9 cellular contexts compared by ENCODE assay signal in the genomic region with DNA sequence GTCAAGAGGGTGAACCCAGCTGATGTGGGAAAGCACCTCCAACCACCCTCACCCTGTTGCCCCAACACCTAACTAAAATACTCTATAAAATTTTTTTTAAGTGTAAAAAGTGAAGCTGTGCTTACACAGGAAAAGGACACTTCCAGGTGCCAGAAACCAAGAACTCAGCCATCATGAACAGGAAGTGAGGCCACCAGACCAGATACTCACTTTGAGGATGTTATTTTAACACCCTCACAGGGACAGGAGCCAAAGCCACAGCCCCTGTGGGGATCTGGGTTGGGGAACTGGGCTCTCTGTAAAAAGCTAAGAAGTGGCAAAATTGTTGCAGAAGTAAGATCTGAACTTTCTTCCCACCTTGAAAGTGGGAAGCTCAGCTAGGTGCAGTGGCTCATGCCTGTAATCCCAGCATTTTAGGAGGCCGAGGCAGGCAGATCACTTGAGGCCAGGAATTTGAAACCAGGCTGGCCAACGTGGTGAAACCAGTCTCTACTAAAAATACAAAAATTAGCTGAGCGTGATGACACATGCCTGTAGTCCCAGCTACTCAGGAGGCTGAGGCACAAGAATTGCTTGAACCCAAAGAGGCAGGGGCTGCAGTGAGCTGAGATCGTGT. TPM values are rescaled to one million over a fixed set of nuclear protein-coding genes. Genes with fewer than 3 reads are reported as not detected.
DNase-seq lines count a peak whose midpoint lies in the region; ATAC-seq and TF ChIP-seq lines count a peak whose summit lies in the region.
"Had no signal": no experiment of that assay in that cellular context is flagged by ENCODE, and none has a peak within 500 bp of the region (broad histone marks: within the 10 kb centered on the region; RNA-seq: fewer than 3 reads in every experiment).

No MANE protein-coding gene starts in this region.

- H3K36me3 ChIP-seq in BLaER1 (no peaks in the 10 kb centered on the region), Caco-2 (ENCODE audit: control insufficient read depth, insufficient read depth, low read length) (no peaks in the 10 kb centered on the region; the same call in 1 of the 2 replicates)

- H3K9me3 ChIP-seq in BLaER1 (no peaks in the 10 kb centered on the region), Caco-2 (no peaks in the 10 kb centered on the region)

- POLR2A ChIA-PET in Caco-2 (lab: Charles Lee), result no interaction called here

- H3K9ac ChIP-seq in BLaER1, result peak overlapping the region; percentile 56; the same call in 1 of the 2 replicates

- peak overlapping the region; percentile 78 for H3K27ac Mint-ChIP-seq in dendritic cell treated with granulocyte-macrophage colony-stimulating factor and Interleukin-4, amounts not matched to agents 40 ng/mL and 50 ng/mL, for 4 days
- H3K27ac Mint-ChIP-seq in Caco-2 (ENCODE audit: unreplicated experiment), result no peak overlapping the region
- H3K27ac Mint-ChIP-seq: nephron had no signal

- peak overlapping the region; percentile 40 for H3K4me3 Mint-ChIP-seq in dendritic cell treated with granulocyte-macrophage colony-stimulating factor and Interleukin-4, amounts not matched to agents 40 ng/mL and 50 ng/mL, for 4 days
- no peak overlapping the region for H3K4me3 Mint-ChIP-seq in Caco-2 (ENCODE audit: unreplicated experiment)

- no peaks in the 10 kb centered on the region for H3K36me3 Mint-ChIP-seq in dendritic cell treated with granulocyte-macrophage colony-stimulating factor and Interleukin-4, amounts not matched to agents 40 ng/mL and 50 ng/mL, for 4 days (ENCODE audit: low read depth)
- no peaks in the 10 kb centered on the region for H3K36me3 Mint-ChIP-seq in Caco-2 (ENCODE audit: insufficient read depth, unreplicated experiment)

- DNase-seq in OCI-M1 (lab: John Stamatoyannopoulos, UW) (peak; percentile 22), superior temporal gyrus (ENCODE audit: extremely low spot score) (peak; percentile 17), Caco-2 (no peak), GOT3 (lab: John Stamatoyannopoulos, UW) (no peak)

- H3K4me1 ChIP-seq in BLaER1 (peaks cover 97% of the 10 kb centered on the region), Caco-2 (peaks cover 14% of the 10 kb centered on the region)

- peak overlapping the region; percentile 71 for H3K27ac ChIP-seq in BLaER1

- BruUV-seq in Caco-2 (replicated peaks; lab: Mats Ljungman, UMichigan), result no TSS peak

- peak overlapping the region; percentile 90 for H3K4me2 ChIP-seq in BLaER1

- no peaks in the 10 kb centered on the region for H3K9me3 Mint-ChIP-seq in dendritic cell treated with granulocyte-macrophage colony-stimulating factor and Interleukin-4, amounts not matched to agents 40 ng/mL and 50 ng/mL, for 4 days
- H3K9me3 Mint-ChIP-seq in Caco-2 (ENCODE audit: unreplicated experiment), result no peaks in the 10 kb centered on the region
- H3K9me3 Mint-ChIP-seq: nephron had no signal

- CTCF ChIA-PET in Caco-2 (lab: Charles Lee), result no interaction called here

- ATAC-seq in GM19324 (IDR thresholded peaks at IDR 0.05; ENCODE audit: low FRiP score, unreplicated experiment) (peak; percentile 46), HG03095 (IDR thresholded peaks at IDR 0.05; ENCODE audit: unreplicated experiment) (no peak)

- H3K27me3 ChIP-seq in BLaER1 (no peaks in the 10 kb centered on the region), Caco-2 (replicated peaks; ENCODE audit: control insufficient read depth, insufficient read depth, low read length) (no peaks in the 10 kb centered on the region)

- H3K4me3 ChIP-seq in BLaER1 (peak overlapping the region; percentile 44; the same call in 1 of the 2 replicates), Caco-2 (ENCODE audit: low read depth, low read length) (no peak overlapping the region)

- TF ChIP-seq CTCF in Caco-2 (IDR thresholded peaks at IDR 0.05; ENCODE audit: insufficient read depth in 1 of 2, low read depth in 1 of 2, low read length in 1 of 2, severe bottlenecking in 1 of 2, unreplicated experiment in 1 of 2), result no peak

- H3K4me1 Mint-ChIP-seq in dendritic cell treated with granulocyte-macrophage colony-stimulating factor and Interleukin-4, amounts not matched to agents 40 ng/mL and 50 ng/mL, for 4 days (ENCODE audit: low read depth), result peaks cover 30% of the 10 kb centered on the region
- peaks cover 7% of the 10 kb centered on the region for H3K4me1 Mint-ChIP-seq in Caco-2 (ENCODE audit: low read depth, unreplicated experiment)

- no peaks in the 10 kb centered on the region for H3K27me3 Mint-ChIP-seq in dendritic cell treated with granulocyte-macrophage colony-stimulating factor and Interleukin-4, amounts not matched to agents 40 ng/mL and 50 ng/mL, for 4 days
- no peaks in the 10 kb centered on the region for H3K27me3 Mint-ChIP-seq in Caco-2 (ENCODE audit: insufficient read depth, unreplicated experiment)

- intact Hi-C loops in dendritic cell treated with granulocyte-macrophage colony-stimulating factor and Interleukin-4, amounts not matched to agents 40 ng/mL and 50 ng/mL, for 4 days (cut with micrococcal nuclease), result no loop called here
- intact Hi-C loops in Caco-2 (cut with micrococcal nuclease; ENCODE audit: unreplicated experiment), result no loop called here

- peaks cover 8% of the 10 kb centered on the region for H4K20me1 ChIP-seq in BLaER1

RNA-seq across cellular contexts. Expression of gene RSPH14, which starts 3.8 kb away (rescaled TPM):
- total RNA-seq in Caco-2 (2022), result 0.68 and 1.2 TPM in 2 replicates

RNA-seq across cellular contexts. Expression of gene RAB36, which starts 7.3 kb away (rescaled TPM):
- 0.52 and 0.97 TPM in 2 replicates for total RNA-seq in Caco-2 (2022)

RNA-seq across cellular contexts. Expression of gene BCR, which starts 42.3 kb away (rescaled TPM):
- 74.1 and 87.4 TPM in 2 replicates for total RNA-seq in Caco-2 (2022)

Comparison
In these comparisons a context has a peak if more than half of its experiments do, and no peak if none do; other contexts are left out.
1. DNase-seq: peak in OCI-M1 (single experiment) and superior temporal gyrus (single experiment); none in Caco-2 (0 of 2) and GOT3 (single experiment).